In genomic region chr14:104797112-104798044, GRCh38 we compare ENCODE assay signal across 2 cellular contexts.
TF ChIP-seq lines count a peak whose summit lies in the region.

No MANE protein-coding gene starts in this region.

TF ChIP-seq in A549, 52 proteins besides CTCF, POLR2A, EP300 and RAD21:
- TF ChIP-seq MAZ (IDR thresholded peaks at IDR 0.05; ENCODE audit: borderline replicate concordance, low read depth, low read length), result no peak
- no peak for TF ChIP-seq MAX (IDR thresholded peaks at IDR 0.05)
- TF ChIP-seq EHMT2 (IDR thresholded peaks at IDR 0.05; ENCODE audit: low read depth), result no peak
- TF ChIP-seq MYC (IDR thresholded peaks at IDR 0.05; ENCODE audit: borderline replicate concordance, low read length), result no peak
- no peak for TF ChIP-seq NPAS2 (CRISPR knock-in tag; IDR thresholded peaks at IDR 0.05; ENCODE audit: borderline replicate concordance)
- no peak for TF ChIP-seq FOSL2 (IDR thresholded peaks at IDR 0.05)
- TF ChIP-seq FOSL2 (CRISPR knock-in tag; IDR thresholded peaks at IDR 0.05), result no peak
- TF ChIP-seq REST (IDR thresholded peaks at IDR 0.05), result no peak
- no peak for TF ChIP-seq HOXB5 (CRISPR knock-in tag; IDR thresholded peaks at IDR 0.05)
- TF ChIP-seq JUN (IDR thresholded peaks at IDR 0.05), result no peak
- no peak for TF ChIP-seq HOXA7 (CRISPR knock-in tag; IDR thresholded peaks at IDR 0.05)
- TF ChIP-seq NR3C1 (IDR thresholded peaks at IDR 0.05), result no peak
- TF ChIP-seq BHLHE40 (IDR thresholded peaks at IDR 0.05; ENCODE audit: low read depth, low read length), result no peak
- no peak for TF ChIP-seq TFCP2L1 (CRISPR knock-in tag; IDR thresholded peaks at IDR 0.05)

TF ChIP-seq in GM12878, 131 proteins besides CTCF, POLR2A, EP300 and RAD21:
- TF ChIP-seq CHD4 (IDR thresholded peaks at IDR 0.05), result no peak
- TF ChIP-seq POLR2AphosphoS5 (IDR thresholded peaks at IDR 0.05; ENCODE audit: low read length), result no peak
- no peak for TF ChIP-seq POLR2AphosphoS2 (IDR thresholded peaks at IDR 0.05; ENCODE audit: low read depth, low read length)
- TF ChIP-seq MYC (IDR thresholded peaks at IDR 0.05; ENCODE audit: insufficient read depth, insufficient read length, insufficient replicate concordance, low read length, severe bottlenecking), result no peak
- TF ChIP-seq CBX5 (IDR thresholded peaks at IDR 0.05; ENCODE audit: low read depth), result no peak
- TF ChIP-seq FOXK2 (IDR thresholded peaks at IDR 0.05), result no peak
- TF ChIP-seq MTA2 (IDR thresholded peaks at IDR 0.05; ENCODE audit: low read depth), result no peak
- no peak for TF ChIP-seq SRF (IDR thresholded peaks at IDR 0.05; ENCODE audit: low read depth in 2 of 2, low read length in 2 of 2)
- TF ChIP-seq EED (IDR thresholded peaks at IDR 0.05; ENCODE audit: low read depth), result no peak
- no peak for TF ChIP-seq WRNIP1 (IDR thresholded peaks at IDR 0.05; ENCODE audit: borderline replicate concordance, low read depth, low read length)
- no peak for TF ChIP-seq NBN (IDR thresholded peaks at IDR 0.05)
- TF ChIP-seq BHLHE40 (IDR thresholded peaks at IDR 0.05; ENCODE audit: borderline replicate concordance in 1 of 2, low read depth in 2 of 2, low read length in 1 of 2), result no peak
- TF ChIP-seq BACH1 (IDR thresholded peaks at IDR 0.05; ENCODE audit: borderline replicate concordance), result no peak
- TF ChIP-seq ZBTB40 (IDR thresholded peaks at IDR 0.05; ENCODE audit: borderline replicate concordance), result no peak
- no peak for TF ChIP-seq JUND (IDR thresholded peaks at IDR 0.05; ENCODE audit: low read depth, low read length)
